ENCODE assay signal across 8 cellular contexts in genomic region chr1:1122078-1122811, GRCh38.
DNase-seq lines count a peak whose midpoint lies in the region; ATAC-seq and TF ChIP-seq lines count a peak whose summit lies in the region.

No MANE protein-coding gene starts in this region.

- H3K4me3 ChIP-seq in cardiac fibroblast (replicated peaks in 1 of 2; ENCODE audit: low read depth in 2 of 2, low read length in 2 of 2): peak overlapping the region in 1 of 2 donors; percentile 26

- TF ChIP-seq CTCF in cardiac fibroblast (IDR thresholded peaks at IDR 0.05; ENCODE audit: low read depth, low read length): peak; percentile 89

- DNase-seq in C1 segment of cervical spinal cord (lab: John Stamatoyannopoulos, UW) (peak in 13 of 14 donors; percentile 9 to 81 (median 44)), NCI-H1105 treated with DMSO at 0.1 percent for 48 hours (lab: John Stamatoyannopoulos, UW) (peak; percentile 60), cardiac fibroblast (ENCODE audit: low read depth in 2 of 2) (peak; percentile 73 to 79), kidney glomerular epithelial cell (lab: John Stamatoyannopoulos, UW) (peak; percentile 57)
- peak; percentile 68 to 76 (median 74) for DNase-seq in activated CD4-positive, CD25-positive, alpha-beta regulatory T cell (lab: John Stamatoyannopoulos, UW)
- DNase-seq in stimulated activated CD4-positive, alpha-beta T cell treated with anti-CD3 and anti-CD28 coated beads, Interleukin-15, amount 100 ng/mL, for 24 hours: peak; percentile 91

- ATAC-seq in GM21367 (IDR thresholded peaks at IDR 0.05; ENCODE audit: unreplicated experiment) (peak; percentile 52), HG03439 (IDR thresholded peaks at IDR 0.05; ENCODE audit: unreplicated experiment) (no peak)
